In the genomic region with DNA sequence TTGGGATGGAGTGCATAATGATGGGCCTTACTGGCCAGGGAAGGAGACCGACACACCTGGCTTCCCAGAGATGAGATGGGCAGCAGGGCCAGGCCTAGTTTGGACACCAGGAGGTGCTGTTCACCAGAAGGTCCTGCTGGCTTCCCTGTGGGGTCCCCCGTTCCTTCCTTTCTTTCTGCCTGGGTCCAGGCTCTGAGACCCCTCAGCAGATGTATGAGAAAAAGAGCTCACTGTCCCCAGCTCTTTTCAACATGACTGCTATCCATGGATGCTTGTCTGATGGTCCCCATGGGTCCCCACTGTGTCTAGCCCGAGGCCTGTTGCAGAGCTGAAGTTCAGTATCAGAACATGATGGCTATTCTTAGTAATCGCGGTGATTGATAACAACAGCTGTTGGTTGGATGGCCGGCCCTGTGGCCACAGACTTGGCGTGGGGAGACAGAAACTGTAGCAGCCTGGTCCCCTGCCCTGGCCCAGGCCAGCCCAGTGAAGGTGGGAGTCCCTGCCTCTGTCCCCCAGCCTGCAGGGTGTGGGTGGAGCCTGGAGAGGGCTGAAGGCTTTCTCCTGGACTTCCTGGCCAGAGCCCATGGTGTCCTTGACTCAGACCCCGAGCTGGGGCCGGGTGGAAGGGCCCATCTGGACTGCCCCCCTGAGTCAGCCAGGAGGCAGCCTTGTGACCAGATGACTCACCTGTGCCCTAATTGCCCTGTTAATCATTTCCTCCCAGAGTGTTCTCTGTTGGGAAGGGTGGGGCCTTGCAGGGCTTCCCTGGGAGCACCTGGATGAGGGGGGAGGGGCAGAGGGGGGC, we compare ENCODE assay signal across 8 cellular contexts. TPM values are rescaled to one million over a fixed set of nuclear protein-coding genes. Genes with fewer than 3 reads are reported as not detected.
DNase-seq lines count a peak whose midpoint lies in the region; ATAC-seq, FAIRE-seq and TF ChIP-seq lines count a peak whose summit lies in the region.

No MANE protein-coding gene starts in this region.

- TF ChIP-seq CTCF in endothelial cell of umbilical vein (IDR thresholded peaks at IDR 0.05; ENCODE audit: extremely low read depth in 1 of 2, insufficient read depth in 1 of 2, low read depth in 1 of 2, low read length in 2 of 2) (peak; percentile 90 to 95), mesothelial cell of epicardium (IDR thresholded peaks at IDR 0.05; ENCODE audit: unreplicated experiment) (peak; percentile 43), upper lobe of left lung (IDR thresholded peaks at IDR 0.05) (peak; percentile 70 to 89 (median 78))

- CTCF ChIA-PET in endothelial cell of umbilical vein (lab: Charles Lee), result interaction anchor here (0.6 to 7.0 kb wide), 36 partner anchors 8 to 438 kb away, joined by 3 to 97 read pairs (median 6); a partner anchor contains a TSS

- peak; percentile 95 for TF ChIP-seq RAD21 in Ishikawa (IDR thresholded peaks at IDR 0.05; ENCODE audit: low read depth)

- POLR2A ChIA-PET in endothelial cell of umbilical vein (lab: Charles Lee), result interaction anchor here (0.8 to 1.2 kb wide), 3 partner anchors 10 to 122 kb away, joined by 3 to 5 read pairs (median 4); a partner anchor contains a TSS

- H3K27me3 Mint-ChIP-seq in mesothelial cell of epicardium (ENCODE audit: low read depth), result peaks cover 13% of the 10 kb centered on the region

- H3K27ac ChIP-seq in endothelial cell of umbilical vein (ENCODE audit: insufficient read depth, low read depth, low read length) (peak overlapping the region; percentile 73), upper lobe of left lung (peak overlapping the region; percentile 83 to 93 (median 87))

- H4K20me1 ChIP-seq in endothelial cell of umbilical vein (replicated peaks; ENCODE audit: control insufficient read depth, extremely low read depth, insufficient read depth, low read length), result no peaks in the 10 kb centered on the region

- peak overlapping the region; percentile 7 for H3K4me2 ChIP-seq in endothelial cell of umbilical vein (ENCODE audit: insufficient read depth, low read length)

- H3K36me3 Mint-ChIP-seq in mesothelial cell of epicardium, result no peaks in the 10 kb centered on the region

- FAIRE-seq in endothelial cell of umbilical vein (lab: Jason Lieb, UNC), result peak; percentile 92

- H3K9me1 ChIP-seq in endothelial cell of umbilical vein (replicated peaks; ENCODE audit: control insufficient read depth, extremely low read depth, insufficient read depth, low read length), result no peaks in the 10 kb centered on the region

- H3K4me3 ChIP-seq in endothelial cell of umbilical vein (replicated peaks in 1 of 3; ENCODE audit: insufficient read depth in 1 of 3, low read depth in 1 of 3, low read length in 3 of 3), result no peak overlapping the region
- no peak overlapping the region for H3K4me3 ChIP-seq in upper lobe of left lung

- intact Hi-C loops in endothelial cell of umbilical vein (cut with micrococcal nuclease), result loop anchor here (1.0 to 2.0 kb wide), 6 partner anchors 19 to 121 kb away; a partner anchor contains a TSS

- H3K9ac ChIP-seq in endothelial cell of umbilical vein (replicated peaks; ENCODE audit: extremely low read depth, insufficient read depth, low read length), result peak overlapping the region; percentile 33

- WGBS in upper lobe of left lung, 2 donors, result 32 to 35% methylated on average over 8 to 9 of the region's 9 CpGs

- no peaks in the 10 kb centered on the region for H3K9me3 Mint-ChIP-seq in mesothelial cell of epicardium

- no peaks in the 10 kb centered on the region for H3K9me3 ChIP-seq in endothelial cell of umbilical vein (replicated peaks; ENCODE audit: control insufficient read depth, insufficient read depth, low read length)
- no peaks in the 10 kb centered on the region for H3K9me3 ChIP-seq in upper lobe of left lung

- H3K36me3 ChIP-seq in endothelial cell of umbilical vein (ENCODE audit: control insufficient read depth in 2 of 2, extremely low read depth in 1 of 2, insufficient read depth in 2 of 2, low read length in 2 of 2) (no peaks in the 10 kb centered on the region), upper lobe of left lung (no peaks in the 10 kb centered on the region)

- ATAC-seq in upper lobe of left lung (ENCODE audit: low FRiP score in 2 of 2), result peak; percentile 72 to 86

- H3K27me3 ChIP-seq in endothelial cell of umbilical vein (ENCODE audit: control insufficient read depth in 2 of 2, insufficient read depth in 2 of 2, low read length in 2 of 2) (no peaks in the 10 kb centered on the region), upper lobe of left lung (no peaks in the 10 kb centered on the region)

- H3K4me1 ChIP-seq in endothelial cell of umbilical vein (ENCODE audit: control insufficient read depth, extremely low read depth, insufficient read depth, low read length) (peaks cover 27% of the 10 kb centered on the region), upper lobe of left lung (peaks cover 39 to 50% (median 45%) of the 10 kb centered on the region in 4 donors)

- no peak overlapping the region for H3K4me3 Mint-ChIP-seq in mesothelial cell of epicardium

- H3K27ac Mint-ChIP-seq in mesothelial cell of epicardium, result no peak overlapping the region

- peaks cover 21% of the 10 kb centered on the region for H3K4me1 Mint-ChIP-seq in mesothelial cell of epicardium

- dilution Hi-C loops in endothelial cell of umbilical vein (cut with MboI; ENCODE audit: extremely low pct_ligation_motif_present, low sequenced_read_pairs), result no loop called here

- no peaks in the 10 kb centered on the region for H3K79me2 ChIP-seq in endothelial cell of umbilical vein (ENCODE audit: control insufficient read depth, insufficient read depth, low read length)

- TF ChIP-seq EP300 in Ishikawa (IDR thresholded peaks at IDR 0.05; ENCODE audit: borderline replicate concordance) (peak; percentile 92), upper lobe of left lung (IDR thresholded peaks at IDR 0.05) (peak in 2 of 4 donors; percentile 26 to 94)

- peak overlapping the region; percentile 45 for H2AFZ ChIP-seq in endothelial cell of umbilical vein (ENCODE audit: low read depth, low read length)

- BruUV-seq in endothelial cell of umbilical vein (replicated peaks; lab: Mats Ljungman, UMichigan), result no TSS peak

- TF ChIP-seq POLR2A in endothelial cell of umbilical vein (IDR thresholded peaks at IDR 0.05; ENCODE audit: low read depth, low read length) (no peak), upper lobe of left lung (IDR thresholded peaks at IDR 0.05) (no peak)

- DNase-seq in SHP77 (lab: John Stamatoyannopoulos, UW) (peak; percentile 29 to 50), SHP77 treated with DMSO at 0.1 percent for 48 hours (lab: John Stamatoyannopoulos, UW) (no peak), UCSD-AML1 (lab: John Stamatoyannopoulos, UW; ENCODE audit: unreplicated experiment) (peak; percentile 54), endothelial cell of umbilical vein (ENCODE audit: low read depth, low spot score) (peak; percentile 82), mesothelial cell of epicardium (ENCODE audit: low spot score in 2 of 2, unreplicated experiment in 2 of 2) (peak in 1 of 2 experiments; percentile 60), upper lobe of left lung (peak in 1 of 2 donors; percentile 90), NCI-H128 (lab: John Stamatoyannopoulos, UW; ENCODE audit: unreplicated experiment) (no peak)

TF ChIP-seq in Ishikawa, 13 proteins besides CTCF, POLR2A, EP300 and RAD21 (continues in another document):
- TF ChIP-seq, protein P1, sequence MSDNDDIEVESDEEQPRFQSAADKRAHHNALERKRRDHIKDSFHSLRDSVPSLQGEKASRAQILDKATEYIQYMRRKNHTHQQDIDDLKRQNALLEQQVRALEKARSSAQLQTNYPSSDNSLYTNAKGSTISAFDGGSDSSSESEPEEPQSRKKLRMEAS (IDR thresholded peaks at IDR 0.05), result peak; percentile 48; the same call in 1 of the 2 replicates
- TF ChIP-seq TEAD4 (IDR thresholded peaks at IDR 0.05), result 0 out of 2 replicates have a peak, but pooled peaks have one; percentile 30
- peak; percentile 68; the same call in 1 of the 2 replicates for TF ChIP-seq FOXM1 (IDR thresholded peaks at IDR 0.05; ENCODE audit: borderline replicate concordance, low read depth)

TF ChIP-seq in endothelial cell of umbilical vein, 7 proteins besides CTCF, POLR2A, EP300 and RAD21 (continues in another document):
- TF ChIP-seq, protein P1 (IDR thresholded peaks at IDR 0.05; ENCODE audit: insufficient read depth, insufficient read length), result no peak
- no peak for TF ChIP-seq MYC (IDR thresholded peaks at IDR 0.05; ENCODE audit: low read depth, low read length)
- peak; percentile 75 for TF ChIP-seq JUN (IDR thresholded peaks at IDR 0.05; ENCODE audit: borderline replicate concordance, insufficient read depth, insufficient read length, low read depth)
- TF ChIP-seq GATA2 (IDR thresholded peaks at IDR 0.05; ENCODE audit: insufficient read depth, insufficient read length, low read depth, low read length), result peak; percentile 31
- TF ChIP-seq EZH2 (IDR thresholded peaks at IDR 0.05; ENCODE audit: borderline replicate concordance, low read depth, low read length, severe bottlenecking), result no peak
- TF ChIP-seq POLR2AphosphoS5 (IDR thresholded peaks at IDR 0.05; ENCODE audit: insufficient read depth, low read depth, low read length), result peak; percentile 88

RNA-seq across cellular contexts. Expression of a gene that starts 9.9 kb away (rescaled TPM):
- total RNA-seq in endothelial cell of umbilical vein (25.4 and 27.5 TPM in 2 replicates), mesothelial cell of epicardium (14.0 to 15.1 TPM (median 15.0 TPM) in 3 replicates), upper lobe of left lung (10 to 100 TPM in 5 of 6 donors, 1 to 10 TPM in 1; 9.2 to 23.5 (median 13.7) TPM)
- 37.1 and 39.8 TPM in 2 replicates for polyA plus RNA-seq in endothelial cell of umbilical vein
- 24.6 and 27.6 TPM in 2 replicates for polyA plus RNA-seq in endothelial cell of umbilical vein (2011; cell fraction: cytosol; rRNA removed)
- polyA plus RNA-seq in endothelial cell of umbilical vein (2011; cell fraction: nucleus; rRNA removed), result 15.3 and 17.0 TPM in 2 replicates
- polyA plus RNA-seq in endothelial cell of umbilical vein (2012), result 29.1 and 30.7 TPM in 2 replicates
- polyA minus RNA-seq in endothelial cell of umbilical vein, result 32.9 and 34.5 TPM in 2 replicates
- polyA minus RNA-seq in endothelial cell of umbilical vein (2011; cell fraction: cytosol; rRNA and poly(A)+ RNA removed), result 19.3 TPM
- 6.8 and 7.2 TPM in 2 replicates for polyA minus RNA-seq in endothelial cell of umbilical vein (2011; cell fraction: nucleus; rRNA and poly(A)+ RNA removed)

RNA-seq across cellular contexts. Expression of a gene that starts 31.2 kb away (rescaled TPM):
- total RNA-seq in endothelial cell of umbilical vein, result 40.5 and 52.2 TPM in 2 replicates
- 28.8 and 31.9 TPM in 2 replicates for polyA plus RNA-seq in endothelial cell of umbilical vein
- 21.2 and 23.9 TPM in 2 replicates for polyA plus RNA-seq in endothelial cell of umbilical vein (2011; cell fraction: cytosol; rRNA removed)
- polyA plus RNA-seq in endothelial cell of umbilical vein (2011; cell fraction: nucleus; rRNA removed), result 168 and 176 TPM in 2 replicates
- 31.8 and 34.2 TPM in 2 replicates for polyA plus RNA-seq in endothelial cell of umbilical vein (2012)
- polyA minus RNA-seq in endothelial cell of umbilical vein, result 46.8 and 51.3 TPM in 2 replicates
- 53.1 TPM for polyA minus RNA-seq in endothelial cell of umbilical vein (2011; cell fraction: cytosol; rRNA and poly(A)+ RNA removed)
- 40.9 and 48.2 TPM in 2 replicates for polyA minus RNA-seq in endothelial cell of umbilical vein (2011; cell fraction: nucleus; rRNA and poly(A)+ RNA removed)
- total RNA-seq in mesothelial cell of epicardium, result 6.3 to 6.4 TPM (median 6.4 TPM) in 3 replicates
- 100 to 1,000 TPM in 5 of 6 donors, 10 to 100 TPM in 1; 95.6 to 179 (median 137) TPM for total RNA-seq in upper lobe of left lung

Comparison
In these comparisons a context has a peak if more than half of its experiments do, and no peak if none do; other contexts are left out.
1. DNase-seq: peak in SHP77 (2 of 2), UCSD-AML1 (single experiment) and endothelial cell of umbilical vein (single experiment); none in SHP77 treated with DMSO at 0.1 percent for 48 hours (single experiment) and NCI-H128 (single experiment).
2. Peak in every context shown above with its lines, with median percentiles within 50 percentile points of each other: CTCF ChIP-seq.